1 cellular context compared by ENCODE assay signal in genomic region chr9:34048730-34049629, GRCh38.
A peak's percentile ranks its signal among the peaks of the same experiment; 100 is the strongest.
TF ChIP-seq lines count a peak whose summit lies in the region.

Gene UBAP2 (minus strand): TSS chr9:34048887. CDS start chr9:34017148, 31,739 bp downstream.

TF ChIP-seq in HepG2, 621 proteins besides CTCF, POLR2A, EP300 and RAD21 (continued from another document and continues in another):
- peak; percentile 99 for TF ChIP-seq TFDP1 (CRISPR knock-in tag; IDR thresholded peaks at IDR 0.05; ENCODE audit: borderline replicate concordance)
- 0 out of 2 replicates have a peak, but pooled peaks have one; percentile 30 for TF ChIP-seq ZNF263 (CRISPR knock-in tag; IDR thresholded peaks at IDR 0.05)
- 0 out of 2 replicates have a peak, but pooled peaks have one; percentile 83 for TF ChIP-seq ZNF20 (CRISPR knock-in tag; IDR thresholded peaks at IDR 0.05)
- peak; percentile 80; the same call in 1 of the 2 replicates for TF ChIP-seq ZFYVE20 (CRISPR knock-in tag; IDR thresholded peaks at IDR 0.05; ENCODE audit: borderline replicate concordance, low read depth)
- 0 out of 2 replicates have a peak, but pooled peaks have one; percentile 26 for TF ChIP-seq NCOA1 (CRISPR knock-in tag; IDR thresholded peaks at IDR 0.05)
- no peak for TF ChIP-seq FLYWCH1 (CRISPR knock-in tag; IDR thresholded peaks at IDR 0.05)
- no peak for TF ChIP-seq ZNF720 (CRISPR knock-in tag; IDR thresholded peaks at IDR 0.05)
- TF ChIP-seq ZNF740 (CRISPR knock-in tag; IDR thresholded peaks at IDR 0.05) = peak; percentile 22; the same call in 1 of the 2 replicates
- peak; percentile 78; the same call in 1 of the 2 replicates for TF ChIP-seq ZNF124 (CRISPR knock-in tag; IDR thresholded peaks at IDR 0.05)
- TF ChIP-seq ZMYM3 (CRISPR knock-in tag; IDR thresholded peaks at IDR 0.05) = 0 out of 2 replicates have a peak, but pooled peaks have one; percentile 40
- peak; percentile 95 for TF ChIP-seq TIGD3 (CRISPR knock-in tag; IDR thresholded peaks at IDR 0.05; ENCODE audit: borderline replicate concordance)
- TF ChIP-seq PRMT3 (CRISPR knock-in tag; IDR thresholded peaks at IDR 0.05; ENCODE audit: borderline replicate concordance, low read depth) = no peak
- TF ChIP-seq MAFG (CRISPR knock-in tag; IDR thresholded peaks at IDR 0.05) = no peak
- TF ChIP-seq ZNF704 (CRISPR knock-in tag; IDR thresholded peaks at IDR 0.05; ENCODE audit: borderline replicate concordance) = peak; percentile 85; the same call in 1 of the 2 replicates
- peak; percentile 73; the same call in 1 of the 2 replicates for TF ChIP-seq ZNF546 (CRISPR knock-in tag; conservative IDR thresholded peaks at IDR 0.05)
- no peak for TF ChIP-seq ZNF672 (CRISPR knock-in tag; IDR thresholded peaks at IDR 0.05)
- TF ChIP-seq POLR2G (IDR thresholded peaks at IDR 0.05; ENCODE audit: low read depth, low read length) = peak; percentile 93
- TF ChIP-seq ZBTB14 (CRISPR knock-in tag; IDR thresholded peaks at IDR 0.05) = no peak
- peak; percentile 25; the same call in 1 of the 2 replicates for TF ChIP-seq CBX5 (CRISPR knock-in tag; IDR thresholded peaks at IDR 0.05; ENCODE audit: borderline replicate concordance)
- peak; percentile 15; the same call in 1 of the 2 replicates for TF ChIP-seq CAMTA2 (CRISPR knock-in tag; IDR thresholded peaks at IDR 0.05; ENCODE audit: borderline replicate concordance)
- peak; percentile 83; the same call in 1 of the 2 replicates for TF ChIP-seq HINFP (CRISPR knock-in tag; IDR thresholded peaks at IDR 0.05; ENCODE audit: low read depth)
- TF ChIP-seq FOXO4 (CRISPR knock-in tag; conservative IDR thresholded peaks at IDR 0.05) = no peak
- no peak for TF ChIP-seq RFX1 (IDR thresholded peaks at IDR 0.05)
- peak; percentile 76 for TF ChIP-seq IRF2 (CRISPR knock-in tag; IDR thresholded peaks at IDR 0.05)
- TF ChIP-seq FOXA1 (IDR thresholded peaks at IDR 0.05) = no peak
- TF ChIP-seq FOXA1 (CRISPR knock-in tag; IDR thresholded peaks at IDR 0.05) = 0 out of 2 replicates have a peak, but pooled peaks have one; percentile 23
- TF ChIP-seq MIER2 (CRISPR knock-in tag; IDR thresholded peaks at IDR 0.05) = peak; percentile 53; the same call in 1 of the 2 replicates
- peak; percentile 75; the same call in 1 of the 2 replicates for TF ChIP-seq IRF9 (CRISPR knock-in tag; IDR thresholded peaks at IDR 0.05; ENCODE audit: borderline replicate concordance)
- TF ChIP-seq KDM2A (CRISPR knock-in tag; IDR thresholded peaks at IDR 0.05; ENCODE audit: borderline replicate concordance, low read depth) = peak; percentile 72
- TF ChIP-seq ZSCAN5A (CRISPR knock-in tag; IDR thresholded peaks at IDR 0.05; ENCODE audit: borderline replicate concordance) = peak; percentile 91; the same call in 1 of the 2 replicates
- peak; percentile 83 for TF ChIP-seq AFF4 (CRISPR knock-in tag; IDR thresholded peaks at IDR 0.05)
- no peak; the same call in 1 of the 2 replicates for TF ChIP-seq MYNN (CRISPR knock-in tag; IDR thresholded peaks at IDR 0.05; ENCODE audit: low read depth)
- TF ChIP-seq ZNF598 (CRISPR knock-in tag; IDR thresholded peaks at IDR 0.05; ENCODE audit: borderline replicate concordance) = peak; percentile 82
- TF ChIP-seq RCOR2 (CRISPR knock-in tag; IDR thresholded peaks at IDR 0.05) = peak; percentile 39; the same call in 1 of the 2 replicates
- TF ChIP-seq FOXJ3 (CRISPR knock-in tag; IDR thresholded peaks at IDR 0.05; ENCODE audit: borderline replicate concordance) = peak; percentile 27; the same call in 1 of the 2 replicates
- peak; percentile 76 for TF ChIP-seq ARNTL (CRISPR knock-in tag; IDR thresholded peaks at IDR 0.05)
- peak; percentile 83 for TF ChIP-seq ZBTB21 (CRISPR knock-in tag; IDR thresholded peaks at IDR 0.05)
- peak; percentile 79 for TF ChIP-seq ZGPAT (CRISPR knock-in tag; IDR thresholded peaks at IDR 0.05)
- peak; percentile 21; the same call in 1 of the 2 replicates for TF ChIP-seq ZNF749 (CRISPR knock-in tag; IDR thresholded peaks at IDR 0.05; ENCODE audit: borderline replicate concordance)
- TF ChIP-seq ZNF329 (CRISPR knock-in tag; IDR thresholded peaks at IDR 0.05; ENCODE audit: low read depth) = 0 out of 2 replicates have a peak, but pooled peaks have one; percentile 37
- no peak; the same call in 1 of the 2 replicates for TF ChIP-seq REL (CRISPR knock-in tag; conservative IDR thresholded peaks at IDR 0.05)
- no peak for TF ChIP-seq HNRNPK (IDR thresholded peaks at IDR 0.05; ENCODE audit: low read depth, low read length, poor library complexity, severe bottlenecking)
